Comparison of ENCODE assay signal across 29 cellular contexts in genomic region chr7:28267012-28267411, GRCh38.
"Had no signal": no experiment of that assay in that cellular context is flagged by ENCODE, and none has a peak within 500 bp of the region (broad histone marks: within the 10 kb centered on the region; RNA-seq: fewer than 3 reads in every experiment).

No MANE protein-coding gene starts in this region.

- H3K27ac ChIP-seq: brain microvascular endothelial cell, SJCRH30, SK-N-MC had no signal

- H3K9me3 ChIP-seq: MG63, SJCRH30 had no signal

- H3K36me3 ChIP-seq: brain microvascular endothelial cell, MG63, SJCRH30 had no signal

- H3K4me3 ChIP-seq: K562, MG63, SJCRH30, SK-N-MC had no signal

- H3K36me3 Mint-ChIP-seq: activated naive CD8-positive, alpha-beta T cell treated with anti-CD3 and anti-CD28 coated beads for 36 hours had no signal

- H3K27me3 ChIP-seq: brain microvascular endothelial cell, MG63, SJCRH30 had no signal

- H3K27ac Mint-ChIP-seq: activated CD4-positive, alpha-beta T cell treated with anti-CD3 and anti-CD28 coated beads, Interleukin-2, amount 10 ng/mL, durations not matched to agents 24 days and 14 days; activated CD8-positive, alpha-beta T cell treated with anti-CD3 and anti-CD28 coated beads for 36 hours; activated naive CD8-positive, alpha-beta T cell treated with anti-CD3 and anti-CD28 coated beads for 36 hours had no signal

- H3K4me1 ChIP-seq: SJCRH30 had no signal

- H3K9me3 Mint-ChIP-seq: activated CD8-positive, alpha-beta T cell treated with anti-CD3 and anti-CD28 coated beads for 36 hours; activated naive CD8-positive, alpha-beta T cell treated with anti-CD3 and anti-CD28 coated beads for 36 hours had no signal

- H3K4me3 Mint-ChIP-seq: activated CD4-positive, alpha-beta T cell treated with anti-CD3 and anti-CD28 coated beads, Interleukin-2, amount 10 ng/mL, durations not matched to agents 24 days and 14 days; activated CD8-positive, alpha-beta T cell treated with anti-CD3 and anti-CD28 coated beads for 36 hours; activated naive CD8-positive, alpha-beta T cell treated with anti-CD3 and anti-CD28 coated beads for 36 hours had no signal

- DNase-seq: activated CD4-positive, alpha-beta T cell treated with anti-CD3 and anti-CD28 coated beads, Interleukin-2, amount 10 ng/mL, durations not matched to agents 24 days and 14 days; activated CD4-positive, alpha-beta T cell treated with anti-CD3 and anti-CD28 coated beads, Interleukin-2, amount 50 U/mL, for 4 hours; activated CD8-positive, alpha-beta T cell treated with anti-CD3 and anti-CD28 coated beads for 36 hours; activated effector memory CD4-positive, alpha-beta T cell treated with anti-CD3 and anti-CD28 coated beads, Interleukin-2, amount 50 U/mL, for 16 hours; activated naive CD4-positive, alpha-beta T cell; activated naive CD4-positive, alpha-beta T cell treated with anti-CD3 and anti-CD28 coated beads, Interleukin-2, amount 50 U/mL, for 16 hours; activated naive CD8-positive, alpha-beta T cell treated with anti-CD3 and anti-CD28 coated beads for 36 hours; activated T-cell treated with anti-CD3 and anti-CD28 coated beads, Interleukin-2, amount 50 U/mL, for 48 hours; amniotic stem cell; aorta; brain microvascular endothelial cell; central memory CD4-positive, alpha-beta T cell; MG63; NCI-H1092 treated with DMSO at 0.1 percent for 48 hours; NCI-H146; NCI-H187; NCI-H2029 treated with DMSO at 0.1 percent for 48 hours; NCI-H2107; NCI-H2171; NCI-H510A; NCI-H526; NCI-H748 treated with DMSO at 0.1 percent for 48 hours; NK-92 treated with Interleukin-12 subunit alpha and Interleukin-12 subunit beta, amount 100 ng/mL, for 24 hours; SHP77; SJCRH30; T1000 had no signal

- ATAC-seq: activated CD8-positive, alpha-beta T cell treated with anti-CD3 and anti-CD28 coated beads for 36 hours; K562; Panc1 had no signal
